Comparison of ENCODE assay signal across 8 cellular contexts in genomic region chr1:236489710-236490377, GRCh38. TPM values are rescaled to one million over a fixed set of nuclear protein-coding genes. Genes with fewer than 3 reads are reported as not detected.
A peak's percentile ranks its signal among the peaks of the same experiment; 100 is the strongest.
DNase-seq lines count a peak whose midpoint lies in the region; ATAC-seq and TF ChIP-seq lines count a peak whose summit lies in the region.

No MANE protein-coding gene starts in this region.

- H3K4me1 ChIP-seq in OCI-LY7 (ENCODE audit: insufficient read depth, low read length, poor library complexity, severe bottlenecking) = no peaks in the 10 kb centered on the region
- H3K4me1 ChIP-seq in mesenchymal stem cell (ENCODE audit: control insufficient read depth, insufficient read depth, low read depth, low read length) = no peaks in the 10 kb centered on the region

- peaks cover 0 to 20% of the 10 kb centered on the region in 2 experiments for H3K27me3 ChIP-seq in mesenchymal stem cell (ENCODE audit: control insufficient read depth in 1 of 2, insufficient read depth in 1 of 2, low read length in 2 of 2)

- H3K36me3 Mint-ChIP-seq in activated CD4-positive, alpha-beta T cell treated with anti-CD3 and anti-CD28 coated beads, Interleukin-2, amount 10 ng/mL, durations not matched to agents 7 days and 5 days (ENCODE audit: low read depth) = no peaks in the 10 kb centered on the region

- peaks cover 11% of the 10 kb centered on the region for H3K4me1 Mint-ChIP-seq in activated CD4-positive, alpha-beta T cell treated with anti-CD3 and anti-CD28 coated beads, Interleukin-2, amount 10 ng/mL, durations not matched to agents 7 days and 5 days

- H3K18ac ChIP-seq in mesenchymal stem cell (ENCODE audit: low read depth in 1 of 2, low read length in 2 of 2) = no peak overlapping the region

- H2BK12ac ChIP-seq in mesenchymal stem cell (ENCODE audit: low read length in 2 of 2) = no peak overlapping the region

- H3K4ac ChIP-seq in mesenchymal stem cell (ENCODE audit: low read depth in 1 of 2, low read length in 2 of 2) = no peak overlapping the region

- H3K9me2 ChIP-seq in OCI-LY7 (ENCODE audit: insufficient read depth, low read length) = no peaks in the 10 kb centered on the region

- no peak overlapping the region for H2AK5ac ChIP-seq in mesenchymal stem cell (ENCODE audit: low read length, severe bottlenecking)

- WGBS in mesenchymal stem cell = 57% methylated on average over 8 of the region's 11 CpGs

- H3K79me1 ChIP-seq in mesenchymal stem cell (replicated peaks; ENCODE audit: low read length, poor library complexity, severe bottlenecking) = no peaks in the 10 kb centered on the region

- no TSS peak for BruUV-seq in OCI-LY7 (replicated peaks; lab: Mats Ljungman, UMichigan)

- H2BK5ac ChIP-seq in mesenchymal stem cell (ENCODE audit: low read depth, low read length, poor library complexity, severe bottlenecking) = no peak overlapping the region

- H3K36me3 ChIP-seq in OCI-LY7 (ENCODE audit: insufficient read depth, low read length) (no peaks in the 10 kb centered on the region), mesenchymal stem cell (ENCODE audit: control insufficient read depth in 1 of 2, insufficient read depth in 2 of 2, low read depth in 1 of 2, low read length in 2 of 2) (no peaks in the 10 kb centered on the region)

- POLR2A ChIA-PET in activated CD4-positive, alpha-beta T cell treated with anti-CD3 and anti-CD28 coated beads, Interleukin-2, amount 10 ng/mL, durations not matched to agents 7 days and 5 days (lab: Charles Lee) = no interaction called here
- POLR2A ChIA-PET in OCI-LY7 (lab: Charles Lee) = no interaction called here

- H3K4me2 ChIP-seq in OCI-LY7 (ENCODE audit: low read length) (no peak overlapping the region), mesenchymal stem cell (ENCODE audit: low read length, poor library complexity, severe bottlenecking) (no peak overlapping the region)

- CTCF ChIA-PET in activated CD4-positive, alpha-beta T cell treated with anti-CD3 and anti-CD28 coated beads, Interleukin-2, amount 10 ng/mL, durations not matched to agents 7 days and 5 days (lab: Charles Lee) = interaction anchor here (0.6 kb wide), 1 partner anchor 397 kb away, joined by 3 read pairs; no protein-coding TSS in a partner anchor
- CTCF ChIA-PET in OCI-LY7 (lab: Charles Lee; ENCODE audit: unreplicated experiment) = no interaction called here

- peak; percentile 13 for DNase-seq in activated CD4-positive, alpha-beta T cell treated with anti-CD3 and anti-CD28 coated beads, Interleukin-2, amount 10 ng/mL, durations not matched to agents 7 days and 5 days
- no peak for DNase-seq in activated CD4-positive, alpha-beta T cell treated with anti-CD3 and anti-CD28 coated beads, Interleukin-2, amount 50 U/mL, for 1 hour
- DNase-seq in OCI-LY7 (ENCODE audit: low spot score) (peak; percentile 60), dermis blood vessel endothelial cell (peak; percentile 74), mesenchymal stem cell (peak; percentile 52)

- H3K9me3 ChIP-seq in OCI-LY7 (ENCODE audit: low read length) (no peaks in the 10 kb centered on the region), mesenchymal stem cell (ENCODE audit: control insufficient read depth, low read length) (no peaks in the 10 kb centered on the region)

- no peak overlapping the region for H3K27ac ChIP-seq in OCI-LY7 (ENCODE audit: low read depth, low read length, poor library complexity, severe bottlenecking)
- no peak overlapping the region for H3K27ac ChIP-seq in mesenchymal stem cell (ENCODE audit: low read length, poor library complexity, severe bottlenecking)

- no peak overlapping the region for H4K8ac ChIP-seq in mesenchymal stem cell (ENCODE audit: low read length)

- H4K20me1 ChIP-seq in OCI-LY7 (ENCODE audit: insufficient read depth, low read length) = no peaks in the 10 kb centered on the region

- H2BK15ac ChIP-seq in mesenchymal stem cell (ENCODE audit: low read depth, poor library complexity, severe bottlenecking) = no peak overlapping the region

- no peak overlapping the region for H3K4me3 Mint-ChIP-seq in activated CD4-positive, alpha-beta T cell treated with anti-CD3 and anti-CD28 coated beads, Interleukin-2, amount 10 ng/mL, durations not matched to agents 7 days and 5 days

- ATAC-seq in HG03378 (IDR thresholded peaks at IDR 0.05; ENCODE audit: unreplicated experiment) (peak; percentile 50), GM18519 (IDR thresholded peaks at IDR 0.05; ENCODE audit: low FRiP score, unreplicated experiment) (no peak), HG03565 (IDR thresholded peaks at IDR 0.05; ENCODE audit: unreplicated experiment) (no peak)

- H3K27me3 Mint-ChIP-seq in activated CD4-positive, alpha-beta T cell treated with anti-CD3 and anti-CD28 coated beads, Interleukin-2, amount 10 ng/mL, durations not matched to agents 7 days and 5 days = peaks cover 28% of the 10 kb centered on the region

- H3K79me2 ChIP-seq in OCI-LY7 (ENCODE audit: insufficient read depth, low read depth, low read length) = no peaks in the 10 kb centered on the region

- no peak overlapping the region for H3K27ac Mint-ChIP-seq in activated CD4-positive, alpha-beta T cell treated with anti-CD3 and anti-CD28 coated beads, Interleukin-2, amount 10 ng/mL, durations not matched to agents 7 days and 5 days

- H3K14ac ChIP-seq in mesenchymal stem cell (ENCODE audit: low read length in 2 of 2) = no peak overlapping the region

- H3K9me3 Mint-ChIP-seq in activated CD4-positive, alpha-beta T cell treated with anti-CD3 and anti-CD28 coated beads, Interleukin-2, amount 10 ng/mL, durations not matched to agents 7 days and 5 days = no peaks in the 10 kb centered on the region

- H3K23ac ChIP-seq in mesenchymal stem cell (ENCODE audit: low read length in 2 of 2) = no peak overlapping the region

- intact Hi-C loops in OCI-LY7 (cut with micrococcal nuclease; ENCODE audit: unreplicated experiment) = loop anchor here (1.0 kb wide), 1 partner anchor 381 kb away; no protein-coding TSS in a partner anchor

- no peak overlapping the region for H2BK120ac ChIP-seq in mesenchymal stem cell (ENCODE audit: low read depth, low read length)

- H2AFZ ChIP-seq in OCI-LY7 (ENCODE audit: low read length) (no peak overlapping the region), mesenchymal stem cell (ENCODE audit: low read depth, low read length) (no peak overlapping the region)

- H3K4me3 ChIP-seq in OCI-LY7 (ENCODE audit: low read depth, low read length, poor library complexity, severe bottlenecking) (no peak overlapping the region), mesenchymal stem cell (ENCODE audit: insufficient read depth in 1 of 2, low read depth in 1 of 2, low read length in 2 of 2) (no peak overlapping the region)

- H4K91ac ChIP-seq in mesenchymal stem cell (ENCODE audit: low read length) = no peak overlapping the region

- no peak overlapping the region for H3K9ac ChIP-seq in mesenchymal stem cell (ENCODE audit: low read length)

- peak; percentile 80 for TF ChIP-seq CTCF in OCI-LY7 (conservative IDR thresholded peaks at IDR 0.05; ENCODE audit: low read length)

RNA-seq across cellular contexts. Expression of gene LGALS8, which starts 33.9 kb away (rescaled TPM):
- 100 to 1,000 TPM in 1 of 2 experiments, 10 to 100 TPM in 1; 99.5 to 107 TPM for total RNA-seq in activated CD4-positive, alpha-beta T cell treated with anti-CD3 and anti-CD28 coated beads, Interleukin-2, amount 10 ng/mL, durations not matched to agents 7 days and 5 days
- total RNA-seq in OCI-LY7 (2014; rRNA removed; shearing (Covaris generic)) = not detected in 2 replicates
- total RNA-seq in OCI-LY7 (2022) (not detected in 2 replicates), dermis blood vessel endothelial cell (132 and 140 TPM in 2 replicates)
- 48.8 TPM for polyA plus RNA-seq in mesenchymal stem cell (2013, experiment 1 of 2)
- 48.3 TPM for polyA plus RNA-seq in mesenchymal stem cell (2013, experiment 2 of 2)

Comparison
In these comparisons a context has a peak if more than half of its experiments do, and no peak if none do; other contexts are left out.
1. RNA of gene LGALS8, which starts 33.9 kb away (total RNA-seq): 132 to 140 TPM in dermis blood vessel endothelial cell and 99.5 to 107 TPM in activated CD4-positive, alpha-beta T cell treated with anti-CD3 and anti-CD28 coated beads, Interleukin-2, amount 10 ng/mL, durations not matched to agents 7 days and 5 days; not detected in OCI-LY7; every median in the first group is over 100 times any median in the second.